Comparison of ENCODE assay signal across 19 cellular contexts in genomic region chr17:79047923-79048825, GRCh38. TPM values are rescaled to one million over a fixed set of nuclear protein-coding genes. Genes with fewer than 3 reads are reported as not detected.
A peak's percentile ranks its signal among the peaks of the same experiment; 100 is the strongest.
DNase-seq lines count a peak whose midpoint lies in the region; ATAC-seq, FAIRE-seq and TF ChIP-seq lines count a peak whose summit lies in the region.
"Had no signal": no experiment of that assay in that cellular context is flagged by ENCODE, and none has a peak within 500 bp of the region (broad histone marks: within the 10 kb centered on the region; RNA-seq: fewer than 3 reads in every experiment).

No MANE protein-coding gene starts in this region.

- peaks cover 21 to 74% of the 10 kb centered on the region in 2 experiments for H3K27me3 ChIP-seq in HepG2 (ENCODE audit: control insufficient read depth in 1 of 2, insufficient read depth in 2 of 2, low read length in 2 of 2)
- H3K27me3 ChIP-seq in right lobe of liver, result no peaks in the 10 kb centered on the region
- no peaks in the 10 kb centered on the region for H3K27me3 ChIP-seq in left ventricle myocardium inferior (ENCODE audit: low read depth)
- no peaks in the 10 kb centered on the region for H3K27me3 ChIP-seq in transverse colon
- H3K27me3 ChIP-seq: foreskin keratinocyte, ovary had no signal

- H3K4me3 ChIP-seq in HepG2 (replicated peaks in 1 of 3; ENCODE audit: insufficient read depth in 1 of 3, low read depth in 2 of 3, low read length in 3 of 3), result peak overlapping the region in 1 of 3 experiments; percentile 13; a peak in 1 of 6 replicates
- H3K4me3 ChIP-seq in right lobe of liver, result no peak overlapping the region
- H3K4me3 ChIP-seq in left ventricle myocardium inferior, result peak overlapping the region; percentile 46
- no peak overlapping the region for H3K4me3 ChIP-seq in transverse colon
- H3K4me3 ChIP-seq: ovary, smooth muscle cell had no signal

- TF ChIP-seq EP300 in HepG2 (IDR thresholded peaks at IDR 0.05; ENCODE audit: low read depth in 2 of 2, low read length in 2 of 2), result no peak
- TF ChIP-seq EP300 in HepG2 (CRISPR knock-in tag; IDR thresholded peaks at IDR 0.05; ENCODE audit: borderline replicate concordance), result no peak
- TF ChIP-seq EP300 in transverse colon (IDR thresholded peaks at IDR 0.05; ENCODE audit: low read depth), result no peak

- POLR2A ChIA-PET in HepG2 (lab: Yijun Ruan, JAX), result interaction anchor here (0.5 to 3.9 kb wide), 3 partner anchors 12 to 26 kb away, joined by 4 to 22 read pairs (median 11); partner anchors contain the start of gene ENGASE

- no TSS peak for BruUV-seq in HepG2 (replicated peaks; lab: Mats Ljungman, UMichigan)

- H3K4me1 Mint-ChIP-seq in HFFc6 (ENCODE audit: low read depth), result peaks cover 28% of the 10 kb centered on the region
- H3K4me1 Mint-ChIP-seq in endothelial cell (ENCODE audit: unreplicated experiment), result peaks cover 3% of the 10 kb centered on the region

- no peak for FAIRE-seq in HepG2 (lab: Jason Lieb, UNC)

- H3K36me3 ChIP-seq in HepG2 (replicated peaks in 1 of 2; ENCODE audit: control insufficient read depth in 1 of 2, insufficient read depth in 2 of 2, low read length in 2 of 2), result no peaks in the 10 kb centered on the region
- no peaks in the 10 kb centered on the region for H3K36me3 ChIP-seq in right lobe of liver
- peaks cover 32% of the 10 kb centered on the region for H3K36me3 ChIP-seq in left ventricle myocardium inferior
- H3K36me3 ChIP-seq in transverse colon, result no peaks in the 10 kb centered on the region
- H3K36me3 ChIP-seq: ovary had no signal

- intact Hi-C loops in HepG2 (cut with micrococcal nuclease; ENCODE audit: unreplicated experiment), result no loop called here
- intact Hi-C loops in right lobe of liver (cut with DNase I), result no loop called here
- intact Hi-C loops in left ventricle myocardium inferior (cut with micrococcal nuclease), result no loop called here
- intact Hi-C loops in transverse colon (cut with DNase I; ENCODE audit: low total_unique reads), result loop anchor here (1.0 kb wide), 1 partner anchor 34 kb away; no protein-coding TSS in a partner anchor

- WGBS in HepG2 (ENCODE audit: low lambda C conversion rate), result 29% methylated on average over 37 of the region's 41 CpGs
- WGBS in right lobe of liver (ENCODE audit: insufficient coverage, low coverage, low lambda C conversion rate, missing lambda C conversion rate), result 59% methylated on average over 3 of the region's 41 CpGs
- WGBS in transverse colon (ENCODE audit: low coverage in 1 of 2), 2 donors, result 81 to 84% methylated on average over 18 to 41 of the region's 41 CpGs

- H3K4me1 ChIP-seq in HepG2 (ENCODE audit: insufficient read depth, low read length), result peaks cover 29% of the 10 kb centered on the region
- no peaks in the 10 kb centered on the region for H3K4me1 ChIP-seq in right lobe of liver
- peaks cover 56% of the 10 kb centered on the region for H3K4me1 ChIP-seq in left ventricle myocardium inferior
- H3K4me1 ChIP-seq in transverse colon, result peaks cover 0 to 3% (median 0%) of the 10 kb centered on the region in 4 donors
- H3K4me1 ChIP-seq: foreskin keratinocyte had no signal

- H3K4me3 Mint-ChIP-seq in HFFc6 (no peak overlapping the region), endothelial cell (ENCODE audit: unreplicated experiment) (no peak overlapping the region)
- H3K4me3 Mint-ChIP-seq: CD4-positive, alpha-beta memory T cell had no signal

- TF ChIP-seq POLR2A in HepG2 (IDR thresholded peaks at IDR 0.05; ENCODE audit: insufficient read depth in 1 of 2, low read depth in 2 of 2, low read length in 2 of 2) (no peak), right lobe of liver (IDR thresholded peaks at IDR 0.05) (no peak), transverse colon (IDR thresholded peaks at IDR 0.05) (no peak)

- no peak overlapping the region for H3K9ac ChIP-seq in HepG2 (ENCODE audit: insufficient read depth, low read depth, low read length)

- no peak for TF ChIP-seq RAD21 in HepG2 (CRISPR knock-in tag; IDR thresholded peaks at IDR 0.05)

- H3K9me3 ChIP-seq in HepG2 (ENCODE audit: low read length) (peaks cover under 1% of the 10 kb centered on the region; the same call in 1 of the 2 replicates), right lobe of liver (no peaks in the 10 kb centered on the region), left ventricle myocardium inferior (replicated peaks) (no peaks in the 10 kb centered on the region), transverse colon (no peaks in the 10 kb centered on the region)
- H3K9me3 ChIP-seq: ovary had no signal

- H3K36me3 Mint-ChIP-seq in HFFc6 (ENCODE audit: low read depth) (no peaks in the 10 kb centered on the region), endothelial cell (ENCODE audit: low read depth, unreplicated experiment) (peaks cover 4% of the 10 kb centered on the region)
- H3K36me3 Mint-ChIP-seq: CD4-positive, alpha-beta memory T cell had no signal

- no peak overlapping the region for H3K27ac Mint-ChIP-seq in HFFc6
- no peak overlapping the region for H3K27ac Mint-ChIP-seq in endothelial cell (ENCODE audit: unreplicated experiment)
- H3K27ac Mint-ChIP-seq: CD4-positive, alpha-beta memory T cell had no signal

- in situ Hi-C loops in HepG2 (cut with HindIII; ENCODE audit: extremely low pct_ligation_motif_present, low pct_unique_long_range_greater_than_20kb) (loop anchor here (5.0 kb wide), 1 partner anchor 34 kb away; no protein-coding TSS in a partner anchor), transverse colon (cut with MboI; ENCODE audit: low pct_ligation_motif_present in 1 of 4, low pct_unique_long_range_greater_than_20kb in 1 of 4, low sequenced_read_pairs in 3 of 4) (no loop called here)

- H3K9me3 Mint-ChIP-seq in HFFc6 (no peaks in the 10 kb centered on the region), endothelial cell (ENCODE audit: unreplicated experiment) (no peaks in the 10 kb centered on the region)

- H3K27me3 Mint-ChIP-seq in HFFc6 (ENCODE audit: insufficient read depth) (no peaks in the 10 kb centered on the region; the same call in 1 of the 2 replicates), endothelial cell (ENCODE audit: unreplicated experiment) (peaks cover 17% of the 10 kb centered on the region)

- TF ChIP-seq CTCF in HepG2 (CRISPR knock-in tag; IDR thresholded peaks at IDR 0.05) (no peak), right lobe of liver (IDR thresholded peaks at IDR 0.05) (no peak), left ventricle myocardium inferior (IDR thresholded peaks at IDR 0.05; ENCODE audit: borderline replicate concordance) (no peak), transverse colon (IDR thresholded peaks at IDR 0.05) (no peak), HFFc6 (IDR thresholded peaks at IDR 0.05) (no peak), endothelial cell (IDR thresholded peaks at IDR 0.05; ENCODE audit: unreplicated experiment) (no peak)

- CTCF ChIA-PET in HepG2 (lab: Yijun Ruan, JAX; ENCODE audit: low intra/inter-chr PET ratio, low total read pairs), result no interaction called here

- no peak overlapping the region for H3K4me2 ChIP-seq in HepG2 (ENCODE audit: low read depth, low read length)
- H3K4me2 ChIP-seq: smooth muscle cell had no signal

- H2AFZ ChIP-seq in HepG2 (ENCODE audit: low read length), result no peak overlapping the region

- no peaks in the 10 kb centered on the region for H3K79me2 ChIP-seq in HepG2 (ENCODE audit: insufficient read depth, low read length)

- ATAC-seq in HepG2 (peak; percentile 19), right lobe of liver (no peak), HG03135 (IDR thresholded peaks at IDR 0.05; ENCODE audit: unreplicated experiment) (no peak)
- ATAC-seq: foreskin keratinocyte had no signal

- no peak overlapping the region for H3K27ac ChIP-seq in HepG2 (ENCODE audit: extremely low read length, insufficient read depth, low read length)
- H3K27ac ChIP-seq in right lobe of liver, result no peak overlapping the region
- peak overlapping the region; percentile 91 for H3K27ac ChIP-seq in left ventricle myocardium inferior (replicated peaks)
- H3K27ac ChIP-seq in transverse colon, result no peak overlapping the region
- H3K27ac ChIP-seq: foreskin keratinocyte, ovary had no signal

- no peak for DNase-seq in HepG2 (ENCODE audit: low spot score)
- DNase-seq in right lobe of liver, result no peak
- DNase-seq in left ventricle myocardium inferior, result peak; percentile 55
- DNase-seq in retina, result peak; percentile 39
- DNase-seq in transverse colon, result no peak
- no peak for DNase-seq in HFFc6
- DNase-seq in endothelial cell (ENCODE audit: low spot score), result no peak
- DNase-seq: ACHN; activated naive CD4-positive, alpha-beta T cell; CD4-positive, alpha-beta memory T cell; foreskin keratinocyte; GOT3; MM.1S; NCI-H1694 treated with DMSO at 0.1 percent for 48 hours; NCI-H446; NK-92 treated with Interleukin-12 subunit alpha and Interleukin-12 subunit beta, amount 100 ng/mL, for 24 hours had no signal

- no peaks in the 10 kb centered on the region; the same call in 1 of the 2 replicates for H4K20me1 ChIP-seq in HepG2 (ENCODE audit: insufficient read depth, low read length)

RNA-seq across cellular contexts. Expression of gene C1QTNF1, which starts 24.2 kb away (rescaled TPM):
- total RNA-seq in HepG2 (2016; rRNA removed; fragmentation: Illumina TruSeq; extraction: Trizol), result 0.18 and 0.36 TPM in 2 replicates
- total RNA-seq in HepG2 (2016; cell fraction: cytosol; rRNA removed; fragmentation: Illumina TruSeq; extraction: Trizol; ENCODE audit: low read depth), result 0.30 TPM in 1 of 2 replicates, not detected in the other
- 0.10 and 0.58 TPM in 2 replicates for total RNA-seq in HepG2 (2016; cell fraction: insoluble cytoplasmic fraction; rRNA removed; fragmentation: Illumina TruSeq; extraction: Trizol)
- 0.06 and 0.31 TPM in 2 replicates for total RNA-seq in HepG2 (2016; cell fraction: membrane; rRNA removed; fragmentation: Illumina TruSeq; extraction: Trizol)
- 0.56 and 0.90 TPM in 2 replicates for total RNA-seq in HepG2 (2016; cell fraction: nucleus; rRNA removed; fragmentation: Illumina TruSeq; extraction: Trizol)
- polyA plus RNA-seq in HepG2 (2011; rRNA removed), result 0.86 and 2.1 TPM in 2 replicates
- polyA plus RNA-seq in HepG2 (2011; cell fraction: cytosol; rRNA removed), result 0.94 and 1.2 TPM in 2 replicates
- 1.4 TPM in 2 replicates for polyA plus RNA-seq in HepG2 (2011; cell fraction: nucleus; rRNA removed)
- polyA plus RNA-seq in HepG2 (2012), result 1.0 and 1.5 TPM in 2 replicates
- polyA plus RNA-seq in HepG2 (2016; cell fraction: cytosol; fragmentation: Illumina TruSeq; extraction: Trizol; ENCODE audit: low read depth), result 0.08 TPM in 1 of 2 replicates, not detected in the other
- 0.12 and 0.25 TPM in 2 replicates for polyA plus RNA-seq in HepG2 (2016; cell fraction: insoluble cytoplasmic fraction; fragmentation: Illumina TruSeq; extraction: Trizol; ENCODE audit: low read depth)
- polyA plus RNA-seq in HepG2 (2016; cell fraction: membrane; fragmentation: Illumina TruSeq; extraction: Trizol; ENCODE audit: low read depth), result 0.09 and 0.17 TPM in 2 replicates
- polyA plus RNA-seq in HepG2 (2016; cell fraction: nucleus; fragmentation: Illumina TruSeq; extraction: Trizol; ENCODE audit: insufficient read depth, low read depth), result 0.45 and 0.55 TPM in 2 replicates
- polyA minus RNA-seq in HepG2 (2011; rRNA and poly(A)+ RNA removed; ENCODE audit: low replicate concordance), result 2.2 TPM in 1 of 2 replicates, not detected in the other
- polyA minus RNA-seq in HepG2 (2011; cell fraction: cytosol; rRNA and poly(A)+ RNA removed), result 0.59 and 0.70 TPM in 2 replicates
- polyA minus RNA-seq in HepG2 (2011; cell fraction: nucleus; rRNA and poly(A)+ RNA removed), result 1.6 and 2.2 TPM in 2 replicates
- 10 to 100 TPM in 5 of 6 experiments, 1 to 10 TPM in 1; 9.8 to 40.2 (median 26.2) TPM for total RNA-seq in right lobe of liver
- 146 TPM for total RNA-seq in left ventricle myocardium inferior
- 10 to 100 TPM in 2 of 4 donors, 1 to 10 TPM in 2; 5.4 to 35.5 (median 12.0) TPM for total RNA-seq in transverse colon
- total RNA-seq in HFFc6 (2021; fragmentation: NEBNext Ultra II Directional; extraction: Animal tissue kit (Norgen Biotek cat#: 25700)), result 10 to 100 TPM in 2 of 6 experiments, 1 to 10 TPM in 4; 8.0 to 15.0 (median 8.6) TPM
- 0.26 TPM for total RNA-seq in endothelial cell (ENCODE audit: unreplicated experiment)
- total RNA-seq: CD4-positive, alpha-beta memory T cell had no signal
- polyA plus RNA-seq: CD4-positive, alpha-beta memory T cell had no signal

RNA-seq across cellular contexts. Expression of gene ENGASE, which starts 26.4 kb away (rescaled TPM):
- total RNA-seq in HepG2 (2016; rRNA removed; fragmentation: Illumina TruSeq; extraction: Trizol) (2.8 and 10.6 TPM in 2 replicates), right lobe of liver (10 to 100 TPM in 5 of 6 experiments, 1 to 10 TPM in 1; 7.4 to 63.7 (median 39.1) TPM), left ventricle myocardium inferior (31.5 TPM), transverse colon (100 to 1,000 TPM in 2 of 4 donors, 10 to 100 TPM in 2; 74.7 to 335 (median 121) TPM), endothelial cell (ENCODE audit: unreplicated experiment) (31.6 TPM)
- total RNA-seq in HepG2 (2016; cell fraction: cytosol; rRNA removed; fragmentation: Illumina TruSeq; extraction: Trizol; ENCODE audit: low read depth), result 10.9 and 11.3 TPM in 2 replicates
- 2.1 and 11.0 TPM in 2 replicates for total RNA-seq in HepG2 (2016; cell fraction: insoluble cytoplasmic fraction; rRNA removed; fragmentation: Illumina TruSeq; extraction: Trizol)
- 4.0 and 4.4 TPM in 2 replicates for total RNA-seq in HepG2 (2016; cell fraction: membrane; rRNA removed; fragmentation: Illumina TruSeq; extraction: Trizol)
- 17.7 and 21.9 TPM in 2 replicates for total RNA-seq in HepG2 (2016; cell fraction: nucleus; rRNA removed; fragmentation: Illumina TruSeq; extraction: Trizol)
- polyA plus RNA-seq in HepG2 (2011; rRNA removed), result 18.1 and 30.3 TPM in 2 replicates
- polyA plus RNA-seq in HepG2 (2011; cell fraction: cytosol; rRNA removed), result 4.4 and 5.4 TPM in 2 replicates
- polyA plus RNA-seq in HepG2 (2011; cell fraction: nucleus; rRNA removed), result 327 and 364 TPM in 2 replicates
- polyA plus RNA-seq in HepG2 (2012), result 25.6 and 35.5 TPM in 2 replicates
- 0.50 and 0.71 TPM in 2 replicates for polyA plus RNA-seq in HepG2 (2016; cell fraction: cytosol; fragmentation: Illumina TruSeq; extraction: Trizol; ENCODE audit: low read depth)
- 3.3 and 4.0 TPM in 2 replicates for polyA plus RNA-seq in HepG2 (2016; cell fraction: insoluble cytoplasmic fraction; fragmentation: Illumina TruSeq; extraction: Trizol; ENCODE audit: low read depth)
- 1.3 and 1.4 TPM in 2 replicates for polyA plus RNA-seq in HepG2 (2016; cell fraction: membrane; fragmentation: Illumina TruSeq; extraction: Trizol; ENCODE audit: low read depth)
- polyA plus RNA-seq in HepG2 (2016; cell fraction: nucleus; fragmentation: Illumina TruSeq; extraction: Trizol; ENCODE audit: insufficient read depth, low read depth), result 64.3 and 73.5 TPM in 2 replicates
- polyA minus RNA-seq in HepG2 (2011; rRNA and poly(A)+ RNA removed; ENCODE audit: low replicate concordance), result 27.1 and 30.9 TPM in 2 replicates
- 4.3 and 5.1 TPM in 2 replicates for polyA minus RNA-seq in HepG2 (2011; cell fraction: cytosol; rRNA and poly(A)+ RNA removed)
- polyA minus RNA-seq in HepG2 (2011; cell fraction: nucleus; rRNA and poly(A)+ RNA removed), result 56.1 and 79.6 TPM in 2 replicates
- total RNA-seq in HFFc6 (2021; fragmentation: NEBNext Ultra II Directional; extraction: Animal tissue kit (Norgen Biotek cat#: 25700)), result 10 to 100 TPM; 11.1 to 13.8 (median 11.8) TPM

RNA-seq across cellular contexts. Expression of gene CANT1, which starts 38.6 kb away (rescaled TPM):
- total RNA-seq in HepG2 (2016; rRNA removed; fragmentation: Illumina TruSeq; extraction: Trizol) (24.9 and 34.1 TPM in 2 replicates), right lobe of liver (10 to 100 TPM; 15.6 to 26.3 (median 18.7) TPM), left ventricle myocardium inferior (24.2 TPM), transverse colon (100 to 1,000 TPM in 3 of 4 donors, 10 to 100 TPM in 1; 89.4 to 231 (median 138) TPM), endothelial cell (ENCODE audit: unreplicated experiment) (81.6 TPM)
- total RNA-seq in HepG2 (2016; cell fraction: cytosol; rRNA removed; fragmentation: Illumina TruSeq; extraction: Trizol; ENCODE audit: low read depth), result 4.7 and 7.2 TPM in 2 replicates
- total RNA-seq in HepG2 (2016; cell fraction: insoluble cytoplasmic fraction; rRNA removed; fragmentation: Illumina TruSeq; extraction: Trizol), result 22.7 and 35.6 TPM in 2 replicates
- 18.3 and 22.7 TPM in 2 replicates for total RNA-seq in HepG2 (2016; cell fraction: membrane; rRNA removed; fragmentation: Illumina TruSeq; extraction: Trizol)
- total RNA-seq in HepG2 (2016; cell fraction: nucleus; rRNA removed; fragmentation: Illumina TruSeq; extraction: Trizol), result 34.4 and 36.1 TPM in 2 replicates
- 42.1 and 42.6 TPM in 2 replicates for polyA plus RNA-seq in HepG2 (2011; rRNA removed)
- 32.0 and 42.2 TPM in 2 replicates for polyA plus RNA-seq in HepG2 (2011; cell fraction: cytosol; rRNA removed)
- polyA plus RNA-seq in HepG2 (2011; cell fraction: nucleus; rRNA removed), result 39.8 and 43.1 TPM in 2 replicates
- polyA plus RNA-seq in HepG2 (2012), result 25.0 and 32.7 TPM in 2 replicates
- polyA plus RNA-seq in HepG2 (2016; cell fraction: cytosol; fragmentation: Illumina TruSeq; extraction: Trizol; ENCODE audit: low read depth), result 5.6 TPM in 2 replicates
- polyA plus RNA-seq in HepG2 (2016; cell fraction: insoluble cytoplasmic fraction; fragmentation: Illumina TruSeq; extraction: Trizol; ENCODE audit: low read depth), result 23.0 and 24.4 TPM in 2 replicates
- polyA plus RNA-seq in HepG2 (2016; cell fraction: membrane; fragmentation: Illumina TruSeq; extraction: Trizol; ENCODE audit: low read depth), result 13.8 and 16.2 TPM in 2 replicates
- polyA plus RNA-seq in HepG2 (2016; cell fraction: nucleus; fragmentation: Illumina TruSeq; extraction: Trizol; ENCODE audit: insufficient read depth, low read depth), result 44.9 and 45.4 TPM in 2 replicates
- 46.8 and 73.3 TPM in 2 replicates for polyA minus RNA-seq in HepG2 (2011; rRNA and poly(A)+ RNA removed; ENCODE audit: low replicate concordance)
- polyA minus RNA-seq in HepG2 (2011; cell fraction: cytosol; rRNA and poly(A)+ RNA removed), result 34.5 and 40.3 TPM in 2 replicates
- polyA minus RNA-seq in HepG2 (2011; cell fraction: nucleus; rRNA and poly(A)+ RNA removed), result 27.8 and 31.3 TPM in 2 replicates
- 100 to 1,000 TPM in 2 of 6 experiments, 10 to 100 TPM in 4; 84.2 to 103 (median 92.4) TPM for total RNA-seq in HFFc6 (2021; fragmentation: NEBNext Ultra II Directional; extraction: Animal tissue kit (Norgen Biotek cat#: 25700))

Comparison
In these comparisons a context has a peak if more than half of its experiments do, and no peak if none do; other contexts are left out.
1. DNase-seq: peak in left ventricle myocardium inferior (single experiment) and retina (single experiment); none in HepG2 (single experiment), right lobe of liver (0 of 3), transverse colon (single experiment), HFFc6 (single experiment) and endothelial cell (single experiment).